Comparison of ENCODE assay signal across 1 cellular context in the genomic region with DNA sequence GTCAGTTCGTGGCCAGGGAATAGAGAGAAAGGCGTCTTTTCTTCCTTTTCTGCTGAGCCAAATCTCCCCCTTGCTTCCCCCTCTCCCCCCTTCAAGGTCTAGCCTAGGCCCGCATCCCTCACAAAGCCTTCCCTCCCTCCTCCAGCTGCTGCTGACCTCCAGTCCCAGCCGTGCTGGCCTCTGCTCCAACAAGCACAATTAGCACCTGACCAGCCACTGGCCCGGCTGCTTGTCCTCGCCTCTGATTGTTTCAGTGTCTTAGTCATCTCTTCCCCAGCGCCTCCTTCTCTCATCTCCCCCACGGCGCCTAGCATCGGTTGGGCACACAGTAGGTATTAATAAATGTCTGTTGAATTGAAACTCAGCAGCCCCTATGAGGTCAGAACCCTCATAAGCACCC.
TF ChIP-seq lines count a peak whose summit lies in the region.

No MANE protein-coding gene starts in this region.

TF ChIP-seq in endothelial cell of umbilical vein, 7 proteins besides CTCF, POLR2A, EP300 and RAD21:
- TF ChIP-seq FOS (IDR thresholded peaks at IDR 0.05; ENCODE audit: borderline replicate concordance, insufficient read depth, low read length) (peak; percentile 9), MYC (IDR thresholded peaks at IDR 0.05; ENCODE audit: low read depth, low read length) (no peak)
